16 cellular contexts compared by ENCODE assay signal in the genomic region with DNA sequence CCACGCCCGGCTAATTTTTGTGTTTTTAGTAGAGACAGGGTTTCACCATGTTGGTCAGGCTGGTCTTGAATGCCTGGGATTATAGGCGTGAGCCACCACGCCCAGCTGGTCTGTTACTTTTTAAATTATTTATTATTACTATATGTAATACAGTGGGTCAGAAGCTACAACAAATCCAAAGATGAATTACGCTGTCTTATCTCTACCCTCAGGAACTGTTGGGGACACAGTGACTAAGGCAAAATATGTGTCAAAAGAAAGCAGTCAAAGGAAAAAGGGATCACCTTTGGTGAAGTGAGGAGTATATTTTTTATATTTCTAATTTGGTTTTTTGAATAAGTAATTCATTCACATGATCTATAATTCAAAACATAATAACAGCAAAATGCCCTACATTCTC. TPM values are rescaled to one million over a fixed set of nuclear protein-coding genes. Genes with fewer than 3 reads are reported as not detected.
DNase-seq lines count a peak whose midpoint lies in the region; ATAC-seq and TF ChIP-seq lines count a peak whose summit lies in the region.
"Had no signal": no experiment of that assay in that cellular context is flagged by ENCODE, and none has a peak within 500 bp of the region (broad histone marks: within the 10 kb centered on the region; RNA-seq: fewer than 3 reads in every experiment).

No MANE protein-coding gene starts in this region.

- H3K4me3 ChIP-seq in PC-9 (no peak overlapping the region), skeletal muscle tissue (ENCODE audit: low read length in 3 of 3) (no peak overlapping the region), trophoblast cell (ENCODE audit: low read depth, low read length) (no peak overlapping the region)
- H3K4me3 ChIP-seq: testis had no signal

- H2BK120ac ChIP-seq in trophoblast cell (ENCODE audit: insufficient read depth, low read length, poor library complexity) = no peak overlapping the region

- H3K27me3 Mint-ChIP-seq in activated CD4-positive, alpha-beta T cell treated with anti-CD3 and anti-CD28 coated beads, Interleukin-2, amount 10 ng/mL, durations not matched to agents 7 days and 5 days = no peaks in the 10 kb centered on the region
- no peaks in the 10 kb centered on the region for H3K27me3 Mint-ChIP-seq in effector memory CD8-positive, alpha-beta T cell

- ATAC-seq in effector memory CD8-positive, alpha-beta T cell (replicated peaks) = no peak
- ATAC-seq in GM18858 (IDR thresholded peaks at IDR 0.05; ENCODE audit: unreplicated experiment) = no peak
- ATAC-seq: HCT116, SK-N-SH treated with all-trans-retinoic acid at 6 μM for 48 hours had no signal

- no CpG with 5 or more reads among the region's 5 CpGs for WGBS in trophoblast cell (ENCODE audit: extremely low coverage, insufficient coverage, insufficient read length)

- H2AFZ ChIP-seq in PC-9 (no peak overlapping the region), trophoblast cell (ENCODE audit: insufficient read depth, low read length, poor library complexity) (no peak overlapping the region)

- BruUV-seq in PC-9 (replicated peaks; lab: Mats Ljungman, UMichigan) = no TSS peak

- no peak overlapping the region for H3K23ac ChIP-seq in trophoblast cell (ENCODE audit: low read length)

- H3K27me3 ChIP-seq in PC-9 (ENCODE audit: insufficient read depth, low read depth) (no peaks in the 10 kb centered on the region), skeletal muscle tissue (ENCODE audit: control insufficient read depth in 3 of 3, insufficient read depth in 3 of 3, low read length in 3 of 3) (no peaks in the 10 kb centered on the region), trophoblast cell (ENCODE audit: insufficient read depth, low read length) (no peaks in the 10 kb centered on the region)
- H3K27me3 ChIP-seq: testis had no signal

- H3K9ac ChIP-seq in skeletal muscle tissue (ENCODE audit: low read depth in 1 of 3, low read length in 3 of 3) (no peak overlapping the region), trophoblast cell (ENCODE audit: low read length) (no peak overlapping the region)

- no peak overlapping the region for H2AK5ac ChIP-seq in trophoblast cell (ENCODE audit: low read length)

- no peaks in the 10 kb centered on the region for H3F3A ChIP-seq in PC-9 (ENCODE audit: insufficient read depth, low read depth)

- H3K4me1 ChIP-seq in PC-9 (replicated peaks; ENCODE audit: insufficient read depth) (peaks cover 28% of the 10 kb centered on the region), skeletal muscle tissue (ENCODE audit: control insufficient read depth in 3 of 3, insufficient read depth in 3 of 3, low read length in 3 of 3) (peaks cover 6 to 13% (median 8%) of the 10 kb centered on the region in 3 donors), trophoblast cell (ENCODE audit: control insufficient read depth in 1 of 2, insufficient read depth in 2 of 2, low read length in 2 of 2) (no peaks in the 10 kb centered on the region)

- no peak overlapping the region for H3K4ac ChIP-seq in trophoblast cell (ENCODE audit: low read depth, low read length)

- no peak overlapping the region for H4K91ac ChIP-seq in trophoblast cell (ENCODE audit: low read depth, low read length)

- no peaks in the 10 kb centered on the region for H4K20me1 ChIP-seq in PC-9 (ENCODE audit: insufficient read depth)

- H3K4me1 Mint-ChIP-seq in activated CD4-positive, alpha-beta T cell treated with anti-CD3 and anti-CD28 coated beads, Interleukin-2, amount 10 ng/mL, durations not matched to agents 7 days and 5 days = peaks cover 47% of the 10 kb centered on the region
- H3K4me1 Mint-ChIP-seq in effector memory CD8-positive, alpha-beta T cell (ENCODE audit: low read depth in 2 of 2) = peaks cover 32 to 53% of the 10 kb centered on the region in 2 donors

- H3K18ac ChIP-seq in trophoblast cell (ENCODE audit: low read length) = no peak overlapping the region

- TF ChIP-seq CTCF in PC-9 (conservative IDR thresholded peaks at IDR 0.05) = no peak

- H3K36me3 ChIP-seq in PC-9 (ENCODE audit: low read depth) (no peaks in the 10 kb centered on the region), skeletal muscle tissue (ENCODE audit: control insufficient read depth in 3 of 3, insufficient read depth in 3 of 3, low read length in 3 of 3) (no peaks in the 10 kb centered on the region), trophoblast cell (ENCODE audit: control insufficient read depth in 1 of 2, insufficient read depth in 2 of 2, low read length in 2 of 2) (peaks cover 2 to 3% of the 10 kb centered on the region in 2 experiments)

- peak overlapping the region; percentile 66 for H3K27ac Mint-ChIP-seq in activated CD4-positive, alpha-beta T cell treated with anti-CD3 and anti-CD28 coated beads, Interleukin-2, amount 10 ng/mL, durations not matched to agents 7 days and 5 days
- peak overlapping the region; percentile 98 to 100 for H3K27ac Mint-ChIP-seq in effector memory CD8-positive, alpha-beta T cell

- POLR2A ChIA-PET in activated CD4-positive, alpha-beta T cell treated with anti-CD3 and anti-CD28 coated beads, Interleukin-2, amount 10 ng/mL, durations not matched to agents 7 days and 5 days (lab: Charles Lee) = interaction anchor here (0.6 kb wide), 1 partner anchor 757 kb away, joined by 3 read pairs; no protein-coding TSS in a partner anchor
- POLR2A ChIA-PET in PC-9 (lab: Charles Lee; ENCODE audit: unreplicated experiment) = no interaction called here

- DNase-seq in activated CD4-positive, alpha-beta T cell treated with anti-CD3 and anti-CD28 coated beads, Interleukin-2, amount 10 ng/mL, durations not matched to agents 7 days and 5 days = no peak
- DNase-seq in activated CD4-positive, alpha-beta T cell treated with anti-CD3 and anti-CD28 coated beads for 48 hours = no peak
- no peak for DNase-seq in PC-9
- no peak for DNase-seq in effector memory CD8-positive, alpha-beta T cell
- no peak for DNase-seq in trophoblast cell
- no peak for DNase-seq in SK-N-DZ (ENCODE audit: low spot score)
- DNase-seq: head of caudate nucleus, mesendoderm, NCI-H1417 treated with DMSO at 0.1 percent for 48 hours, NCI-H748 treated with DMSO at 0.1 percent for 48 hours, retina, testis had no signal

- peaks cover 49% of the 10 kb centered on the region for H3K36me3 Mint-ChIP-seq in activated CD4-positive, alpha-beta T cell treated with anti-CD3 and anti-CD28 coated beads, Interleukin-2, amount 10 ng/mL, durations not matched to agents 7 days and 5 days (ENCODE audit: low read depth)
- H3K36me3 Mint-ChIP-seq in effector memory CD8-positive, alpha-beta T cell (ENCODE audit: insufficient read depth) = peaks cover 51% of the 10 kb centered on the region

- peak overlapping the region; percentile 39; the same call in 1 of the 2 replicates for H3K4me2 ChIP-seq in PC-9
- H3K4me2 ChIP-seq in trophoblast cell (ENCODE audit: low read length) = no peak overlapping the region

- no peak overlapping the region for H4K8ac ChIP-seq in trophoblast cell (ENCODE audit: low read depth, low read length)

- H3K9me2 ChIP-seq in PC-9 (ENCODE audit: insufficient read depth) = no peaks in the 10 kb centered on the region

- H3K79me1 ChIP-seq in trophoblast cell (ENCODE audit: low read length) = peaks cover 8% of the 10 kb centered on the region

- CTCF ChIA-PET in activated CD4-positive, alpha-beta T cell treated with anti-CD3 and anti-CD28 coated beads, Interleukin-2, amount 10 ng/mL, durations not matched to agents 7 days and 5 days (lab: Charles Lee) = interaction anchor here (1.0 to 3.1 kb wide), 3 partner anchors 13 to 91 kb away, joined by 3 to 10 read pairs (median 3); partner anchors contain the start of gene METTL21A
- CTCF ChIA-PET in PC-9 (lab: Charles Lee) = no interaction called here

- H3K14ac ChIP-seq in trophoblast cell (ENCODE audit: low read length) = no peak overlapping the region

- H3K9me3 ChIP-seq in PC-9 (ENCODE audit: insufficient read depth, low read depth) (no peaks in the 10 kb centered on the region), skeletal muscle tissue (ENCODE audit: control insufficient read depth in 3 of 3, low read length in 3 of 3) (no peaks in the 10 kb centered on the region), trophoblast cell (ENCODE audit: insufficient read depth, low read depth, low read length) (no peaks in the 10 kb centered on the region)
- H3K9me3 ChIP-seq: testis had no signal

- H2BK12ac ChIP-seq in trophoblast cell (ENCODE audit: low read length) = no peak overlapping the region

- intact Hi-C loops in PC-9 (cut with micrococcal nuclease; ENCODE audit: unreplicated experiment) = no loop called here

- H3K4me3 Mint-ChIP-seq in activated CD4-positive, alpha-beta T cell treated with anti-CD3 and anti-CD28 coated beads, Interleukin-2, amount 10 ng/mL, durations not matched to agents 7 days and 5 days = no peak overlapping the region
- H3K4me3 Mint-ChIP-seq in effector memory CD8-positive, alpha-beta T cell = peak overlapping the region; percentile 27 to 95

- H3K9me3 Mint-ChIP-seq in activated CD4-positive, alpha-beta T cell treated with anti-CD3 and anti-CD28 coated beads, Interleukin-2, amount 10 ng/mL, durations not matched to agents 7 days and 5 days = no peaks in the 10 kb centered on the region
- peaks cover 0 to 2% of the 10 kb centered on the region in 2 donors for H3K9me3 Mint-ChIP-seq in effector memory CD8-positive, alpha-beta T cell

- H4K12ac ChIP-seq in trophoblast cell (ENCODE audit: low read depth, low read length) = no peak overlapping the region

- H3K27ac ChIP-seq in PC-9 (no peak overlapping the region), skeletal muscle tissue (ENCODE audit: low read depth, low read length) (peak overlapping the region; percentile 32), trophoblast cell (ENCODE audit: low read depth, low read length) (no peak overlapping the region)
- H3K27ac ChIP-seq: testis had no signal

- peaks cover 83% of the 10 kb centered on the region for H3K79me2 ChIP-seq in PC-9 (ENCODE audit: low read depth)
- H3K79me2 ChIP-seq in trophoblast cell (ENCODE audit: control insufficient read depth, insufficient read depth, low read length, poor library complexity) = peaks cover 14% of the 10 kb centered on the region

- no peak overlapping the region for H2BK5ac ChIP-seq in trophoblast cell (ENCODE audit: low read depth, low read length, poor library complexity)

RNA-seq across cellular contexts. Expression of gene CREB1, which starts 4.6 kb away (rescaled TPM):
- total RNA-seq in activated CD4-positive, alpha-beta T cell treated with anti-CD3 and anti-CD28 coated beads, Interleukin-2, amount 10 ng/mL, durations not matched to agents 7 days and 5 days = 100 to 1,000 TPM in 1 of 2 experiments, 10 to 100 TPM in 1; 92.5 to 118 TPM
- total RNA-seq in PC-9 (2021) (36.1 and 42.2 TPM in 2 replicates), skeletal muscle tissue (30.8 TPM)
- 45.1 and 48.5 TPM in 2 replicates for polyA plus RNA-seq in trophoblast cell (2013)
- 13.9 and 23.8 TPM in 2 replicates for polyA plus RNA-seq in SK-N-DZ (2014; cell fraction: cytosol; rRNA removed)
- 17.9 and 28.6 TPM in 2 replicates for polyA plus RNA-seq in SK-N-DZ (2014; cell fraction: nucleus; rRNA removed)
